35 cellular contexts compared by ENCODE assay signal in the genomic region with DNA sequence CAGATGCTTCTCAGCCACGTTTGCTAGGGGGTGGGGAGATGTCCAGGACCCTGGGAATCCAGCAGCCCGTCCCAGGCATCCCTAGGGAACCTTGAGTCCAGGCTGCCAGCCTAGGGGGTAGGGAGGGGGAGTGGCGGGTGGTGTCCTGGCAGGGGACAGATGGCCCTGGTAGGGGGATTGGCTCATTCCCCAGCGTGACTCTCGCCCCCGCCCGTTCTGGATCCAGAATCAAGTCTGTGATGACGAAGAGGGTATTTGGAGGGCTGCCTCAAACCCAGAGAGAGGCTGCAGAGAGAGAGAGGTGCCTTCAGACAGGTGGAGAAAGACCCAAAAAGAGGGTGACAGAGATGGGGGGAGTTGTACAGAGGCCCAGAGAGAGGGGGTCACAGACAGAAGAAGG. TPM values are rescaled to one million over a fixed set of nuclear protein-coding genes. Genes with fewer than 3 reads are reported as not detected.
A peak's percentile ranks its signal among the peaks of the same experiment; 100 is the strongest.
DNase-seq lines count a peak whose midpoint lies in the region; ATAC-seq lines count a peak whose summit lies in the region.
"Had no signal": no experiment of that assay in that cellular context is flagged by ENCODE, and none has a peak within 500 bp of the region (broad histone marks: within the 10 kb centered on the region; RNA-seq: fewer than 3 reads in every experiment).

No MANE protein-coding gene starts in this region.

- H3K27me3 Mint-ChIP-seq in activated CD4-positive, alpha-beta memory T cell treated with anti-CD3 and anti-CD28 coated beads for 36 hours: peaks cover 86% of the 10 kb centered on the region

- ATAC-seq in right cardiac atrium (no peak), Right ventricle myocardium superior (ENCODE audit: poor library complexity) (no peak), GM21367 (IDR thresholded peaks at IDR 0.05; ENCODE audit: unreplicated experiment) (no peak), GM18861 (IDR thresholded peaks at IDR 0.05; ENCODE audit: unreplicated experiment) (no peak), HG02798 (IDR thresholded peaks at IDR 0.05; ENCODE audit: poor library complexity, unreplicated experiment) (no peak)
- ATAC-seq: A549; activated CD4-positive, alpha-beta T cell treated with anti-CD3 and anti-CD28 coated beads for 36 hours; heart left ventricle; sciatic nerve; stimulated activated naive CD8-positive, alpha-beta T cell treated with anti-CD3 and anti-CD28 coated beads, Interleukin-15, amount 100 ng/mL, for 72 hours had no signal

- H3K36me3 Mint-ChIP-seq in activated CD4-positive, alpha-beta memory T cell treated with anti-CD3 and anti-CD28 coated beads for 36 hours: no peaks in the 10 kb centered on the region
- H3K36me3 Mint-ChIP-seq: mesothelial cell of epicardium had no signal

- no peak overlapping the region for H3K4me3 ChIP-seq in right cardiac atrium (ENCODE audit: low read length)
- H3K4me3 ChIP-seq: A549, esophagus muscularis mucosa, heart left ventricle, prostate gland, thoracic aorta, uterus had no signal

- peaks cover 27% of the 10 kb centered on the region for H3K4me1 Mint-ChIP-seq in activated CD4-positive, alpha-beta memory T cell treated with anti-CD3 and anti-CD28 coated beads for 36 hours (ENCODE audit: low read depth)
- H3K4me1 Mint-ChIP-seq: endodermal cell had no signal

- 14% methylated on average over 8 of the region's 8 CpGs for WGBS in right cardiac atrium

- peak in 2 of 3 donors; percentile 40 to 62 for DNase-seq in right cardiac atrium
- DNase-seq in Right ventricle myocardium superior: no peak
- DNase-seq in NCI-H524 treated with DMSO at 0.1 percent for 48 hours (lab: John Stamatoyannopoulos, UW): peak; percentile 89
- peak; percentile 87 for DNase-seq in cerebellum (ENCODE audit: low spot score)
- DNase-seq in activated CD4-positive, alpha-beta memory T cell treated with anti-CD3 and anti-CD28 coated beads for 36 hours: no peak
- DNase-seq: activated CD4-positive, alpha-beta T cell treated with anti-CD3 and anti-CD28 coated beads for 36 hours; activated effector memory CD4-positive, alpha-beta T cell treated with Interleukin-2 at 50 U/mL for 16 hours; activated naive CD8-positive, alpha-beta T cell treated with anti-CD3 and anti-CD28 coated beads for 36 hours; CD4-positive, alpha-beta T cell; endodermal cell; foreskin fibroblast; heart left ventricle; kidney; MM.1S; NCI-H1417 treated with DMSO at 0.1 percent for 48 hours; NK-92 treated with Interleukin-12 subunit alpha and Interleukin-12 subunit beta, amount 100 ng/mL, for 24 hours; stimulated activated CD4-positive, alpha-beta T cell treated with anti-CD3 and anti-CD28 coated beads, Interleukin-2, amount 100 ng/mL, for 48 hours; stimulated activated naive CD8-positive, alpha-beta T cell treated with anti-CD3 and anti-CD28 coated beads, Interleukin-15, amount 100 ng/mL, for 72 hours; uterus had no signal

- intact Hi-C loops in right cardiac atrium (cut with DNase I) (loop anchor here in 1 of 4 donors (5.0 kb wide), 1 partner anchor 40 kb away; no protein-coding TSS in a partner anchor), Right ventricle myocardium superior (cut with DNase I) (no loop called here)
- intact Hi-C loops in activated CD4-positive, alpha-beta memory T cell treated with anti-CD3 and anti-CD28 coated beads for 36 hours (cut with micrococcal nuclease): no loop called here

- POLR2A ChIA-PET in activated CD4-positive, alpha-beta memory T cell treated with anti-CD3 and anti-CD28 coated beads for 36 hours (lab: Charles Lee): no interaction called here

- no peaks in the 10 kb centered on the region for H3K9me3 ChIP-seq in right cardiac atrium (ENCODE audit: control insufficient read depth, low read length)
- H3K9me3 ChIP-seq: A549, esophagus muscularis mucosa, heart left ventricle, neutrophil, prostate gland, thoracic aorta, uterus had no signal

- H3K4me1 ChIP-seq in right cardiac atrium (ENCODE audit: control insufficient read depth, insufficient read depth, low read length): no peaks in the 10 kb centered on the region
- H3K4me1 ChIP-seq: prostate gland had no signal

- H3K9me3 Mint-ChIP-seq in activated CD4-positive, alpha-beta memory T cell treated with anti-CD3 and anti-CD28 coated beads for 36 hours: no peaks in the 10 kb centered on the region
- H3K9me3 Mint-ChIP-seq: activated naive CD8-positive, alpha-beta T cell treated with anti-CD3 and anti-CD28 coated beads for 36 hours; CD4-positive, alpha-beta T cell; mesothelial cell of epicardium; stimulated activated naive CD8-positive, alpha-beta T cell treated with anti-CD3 and anti-CD28 coated beads, Interleukin-15, amount 100 ng/mL, for 72 hours had no signal

- CTCF ChIA-PET in activated CD4-positive, alpha-beta memory T cell treated with anti-CD3 and anti-CD28 coated beads for 36 hours (lab: Charles Lee): interaction anchor here (1.2 kb wide), 1 partner anchor 33 kb away, joined by 5 read pairs; no protein-coding TSS in a partner anchor

- H3K27ac ChIP-seq in right cardiac atrium (ENCODE audit: low read length): no peak overlapping the region
- H3K27ac ChIP-seq: A549, esophagus muscularis mucosa, heart left ventricle, neutrophil, prostate gland, thoracic aorta, uterus had no signal

- no peaks in the 10 kb centered on the region for H3K27me3 ChIP-seq in right cardiac atrium (ENCODE audit: control insufficient read depth, insufficient read depth)

- no peak overlapping the region for H3K4me3 Mint-ChIP-seq in activated CD4-positive, alpha-beta memory T cell treated with anti-CD3 and anti-CD28 coated beads for 36 hours
- H3K4me3 Mint-ChIP-seq: activated CD4-positive, alpha-beta T cell treated with anti-CD3 and anti-CD28 coated beads for 36 hours; activated naive CD8-positive, alpha-beta T cell treated with anti-CD3 and anti-CD28 coated beads for 36 hours; CD4-positive, alpha-beta T cell; endodermal cell; mesothelial cell of epicardium had no signal

- H3K27ac Mint-ChIP-seq in activated CD4-positive, alpha-beta memory T cell treated with anti-CD3 and anti-CD28 coated beads for 36 hours: no peak overlapping the region
- H3K27ac Mint-ChIP-seq: activated CD4-positive, alpha-beta T cell treated with anti-CD3 and anti-CD28 coated beads for 36 hours; activated naive CD8-positive, alpha-beta T cell treated with anti-CD3 and anti-CD28 coated beads for 36 hours; CD4-positive, alpha-beta T cell; endodermal cell; mesothelial cell of epicardium had no signal

RNA-seq across cellular contexts. Expression of a gene that starts 4.1 kb away (rescaled TPM):
- total RNA-seq in right cardiac atrium: 1 to 10 TPM in 2 of 4 donors, under 1 TPM in 2; 0.48 to 1.2 (median 0.93) TPM
- polyA plus RNA-seq in right cardiac atrium: 1.1 TPM
- 1.8 TPM for total RNA-seq in Right ventricle myocardium superior
- total RNA-seq in cerebellum: 3.8 TPM
- total RNA-seq in activated CD4-positive, alpha-beta memory T cell treated with anti-CD3 and anti-CD28 coated beads for 36 hours: under 1 TPM in 1 of 2 experiments, not detected in 1; 0.17 TPM
- total RNA-seq: activated CD8-positive, alpha-beta memory T cell treated with anti-CD3 and anti-CD28 coated beads for 36 hours; activated naive CD8-positive, alpha-beta T cell treated with anti-CD3 and anti-CD28 coated beads for 36 hours; CD4-positive, alpha-beta T cell had no signal

RNA-seq across cellular contexts. Expression of a gene that starts 12.0 kb away (rescaled TPM):
- total RNA-seq in right cardiac atrium: not detected
- polyA plus RNA-seq in right cardiac atrium: not detected
- total RNA-seq in Right ventricle myocardium superior: not detected
- not detected for total RNA-seq in cerebellum
- not detected for total RNA-seq in activated CD4-positive, alpha-beta memory T cell treated with anti-CD3 and anti-CD28 coated beads for 36 hours
- total RNA-seq: activated CD4-positive, alpha-beta T cell treated with anti-CD3 and anti-CD28 coated beads for 36 hours; activated CD8-positive, alpha-beta memory T cell treated with anti-CD3 and anti-CD28 coated beads for 36 hours; activated naive CD8-positive, alpha-beta T cell treated with anti-CD3 and anti-CD28 coated beads for 36 hours; astrocyte; cardiac septum; CD4-positive, alpha-beta T cell; esophagus muscularis mucosa; H4; heart left ventricle; kidney; lower leg skin; mesothelial cell of epicardium; prostate gland; sciatic nerve; T-helper 2 cell treated with Interferon-gamma antibody and Interleukin-4, amounts not matched to agents 100 ng/mL and 5 ng/mL, for 36 hours; thoracic aorta; uterus had no signal

RNA-seq across cellular contexts. Expression of a gene that starts 14.0 kb away (rescaled TPM):
- total RNA-seq in right cardiac atrium (not detected), Right ventricle myocardium superior (not detected), cerebellum (not detected)
- polyA plus RNA-seq in right cardiac atrium: not detected
- not detected for total RNA-seq in activated CD4-positive, alpha-beta memory T cell treated with anti-CD3 and anti-CD28 coated beads for 36 hours
- total RNA-seq: activated CD4-positive, alpha-beta T cell treated with anti-CD3 and anti-CD28 coated beads for 36 hours; activated CD8-positive, alpha-beta memory T cell treated with anti-CD3 and anti-CD28 coated beads for 36 hours; activated naive CD8-positive, alpha-beta T cell treated with anti-CD3 and anti-CD28 coated beads for 36 hours; astrocyte; cardiac septum; CD4-positive, alpha-beta T cell; endodermal cell; esophagus muscularis mucosa; H4; heart left ventricle; kidney; lower leg skin; mesothelial cell of epicardium; prostate gland; sciatic nerve; T-helper 2 cell treated with Interferon-gamma antibody and Interleukin-4, amounts not matched to agents 100 ng/mL and 5 ng/mL, for 36 hours; thoracic aorta; uterus had no signal
- polyA plus RNA-seq: A549, heart left ventricle had no signal

RNA-seq across cellular contexts. Expression of a gene that starts 14.4 kb away (rescaled TPM):
- total RNA-seq in right cardiac atrium (10 to 100 TPM; 35.2 to 43.8 (median 38.2) TPM), Right ventricle myocardium superior (28.1 TPM), cerebellum (32.2 TPM)
- polyA plus RNA-seq in right cardiac atrium: 34.9 TPM
- 100 to 1,000 TPM; 117 to 129 TPM for total RNA-seq in activated CD4-positive, alpha-beta memory T cell treated with anti-CD3 and anti-CD28 coated beads for 36 hours

RNA-seq across cellular contexts. Expression of a gene that starts 15.8 kb away (rescaled TPM):
- total RNA-seq in right cardiac atrium (10 to 100 TPM; 11.1 to 17.7 (median 11.9) TPM), Right ventricle myocardium superior (10.8 TPM), cerebellum (6.4 TPM)
- polyA plus RNA-seq in right cardiac atrium: 9.3 TPM
- 10 to 100 TPM; 43.7 to 44.2 TPM for total RNA-seq in activated CD4-positive, alpha-beta memory T cell treated with anti-CD3 and anti-CD28 coated beads for 36 hours

Comparison
In these comparisons a context has a peak if more than half of its experiments do, and no peak if none do; other contexts are left out.
1. DNase-seq: peak in right cardiac atrium (2 of 3), NCI-H524 treated with DMSO at 0.1 percent for 48 hours (single experiment) and cerebellum (single experiment); none in Right ventricle myocardium superior (single experiment) and activated CD4-positive, alpha-beta memory T cell treated with anti-CD3 and anti-CD28 coated beads for 36 hours (single experiment).